In genomic region chr15:92648190-92648875, GRCh38 we compare ENCODE assay signal across 26 cellular contexts. TPM values are rescaled to one million over a fixed set of nuclear protein-coding genes. Genes with fewer than 3 reads are reported as not detected.
A peak's percentile ranks its signal among the peaks of the same experiment; 100 is the strongest.
DNase-seq lines count a peak whose midpoint lies in the region; ATAC-seq and TF ChIP-seq lines count a peak whose summit lies in the region.
"Had no signal": no experiment of that assay in that cellular context is flagged by ENCODE, and none has a peak within 500 bp of the region (broad histone marks: within the 10 kb centered on the region; RNA-seq: fewer than 3 reads in every experiment).

No MANE protein-coding gene starts in this region.

- H2AK5ac ChIP-seq in neuronal stem cell (ENCODE audit: low read depth, low read length), result no peak overlapping the region

- no peaks in the 10 kb centered on the region for H3K27me3 Mint-ChIP-seq in endodermal cell (ENCODE audit: insufficient read depth)
- H3K27me3 Mint-ChIP-seq in activated T-helper 17 cell treated with anti-CD3 and anti-CD28 coated beads, Interleukin-2, amount 50 U/mL, for 72 hours, result peaks cover 18% of the 10 kb centered on the region

- no peak overlapping the region for H4K91ac ChIP-seq in neuronal stem cell (ENCODE audit: low read depth, low read length, poor library complexity)

- no peak overlapping the region for H3K4me2 ChIP-seq in neuronal stem cell (ENCODE audit: insufficient read depth, low read length, poor library complexity, severe bottlenecking)

- H3K27me3 ChIP-seq in endodermal cell (ENCODE audit: control insufficient read depth, insufficient read depth, low read length, poor library complexity, severe bottlenecking) (no peaks in the 10 kb centered on the region), neuronal stem cell (ENCODE audit: control insufficient read depth in 3 of 3, insufficient read depth in 3 of 3, low read depth in 1 of 3, low read length in 3 of 3) (no peaks in the 10 kb centered on the region)
- H3K27me3 ChIP-seq: testis had no signal

- H3K9me3 Mint-ChIP-seq in endodermal cell, result no peaks in the 10 kb centered on the region
- peaks cover 4% of the 10 kb centered on the region for H3K9me3 Mint-ChIP-seq in activated T-helper 17 cell treated with anti-CD3 and anti-CD28 coated beads, Interleukin-2, amount 50 U/mL, for 72 hours
- H3K9me3 Mint-ChIP-seq: activated naive CD4-positive, alpha-beta T cell treated with anti-CD3 and anti-CD28 coated beads for 36 hours had no signal

- H3K36me3 ChIP-seq in endodermal cell (ENCODE audit: control insufficient read depth, insufficient read depth, low read length) (peaks cover 38% of the 10 kb centered on the region), neuronal stem cell (replicated peaks in 1 of 2; ENCODE audit: control insufficient read depth in 2 of 2, insufficient read depth in 2 of 2, low read length in 2 of 2) (no peaks in the 10 kb centered on the region)
- H3K36me3 ChIP-seq: HAP-1, SJSA1 had no signal

- H3K14ac ChIP-seq in neuronal stem cell (ENCODE audit: low read length), result no peak overlapping the region

- H3K4ac ChIP-seq in neuronal stem cell (ENCODE audit: low read length), result no peak overlapping the region

- no peak for ATAC-seq in activated T-helper 17 cell treated with anti-CD3 and anti-CD28 coated beads, Interleukin-2, amount 50 U/mL, for 72 hours (replicated peaks)
- ATAC-seq: foreskin keratinocyte; GM12878; naive thymus-derived CD4-positive, alpha-beta T cell; Panc1; stimulated activated effector memory CD8-positive, alpha-beta T cell treated with anti-CD3 and anti-CD28 coated beads, Interleukin-12 subunit alpha, Interleukin-12 subunit beta, amount 100 ng/mL, for 72 hours had no signal

- TF ChIP-seq CTCF in endodermal cell (conservative IDR thresholded peaks at IDR 0.05), result no peak

- H3K9me3 ChIP-seq in endodermal cell (ENCODE audit: control insufficient read depth, low read length) (peaks cover 9% of the 10 kb centered on the region), neuronal stem cell (replicated peaks in 1 of 2; ENCODE audit: control insufficient read depth in 2 of 2, insufficient read depth in 1 of 2, low read depth in 1 of 2, low read length in 2 of 2) (peaks cover 2 to 12% of the 10 kb centered on the region in 2 donors)
- H3K9me3 ChIP-seq: HAP-1, SJSA1, testis had no signal

- no peak overlapping the region for H2BK12ac ChIP-seq in neuronal stem cell (ENCODE audit: low read length)

- H3K4me3 ChIP-seq in endodermal cell (ENCODE audit: low read length) (peak overlapping the region; percentile 27), neuronal stem cell (ENCODE audit: low read length in 2 of 2) (no peak overlapping the region)
- H3K4me3 ChIP-seq: GM12878, HAP-1, SJSA1, testis had no signal

- WGBS in endodermal cell (ENCODE audit: insufficient coverage in 1 of 2, insufficient read length in 1 of 2), 2 experiments, result 14 to 40% methylated on average over 1 to 8 of the region's 8 CpGs
- no CpG with 5 or more reads among the region's 8 CpGs for WGBS in neuronal stem cell (ENCODE audit: extremely low coverage in 2 of 2, insufficient read length in 2 of 2, insufficient replicate concordance in 1 of 2), 2 donors

- H3K4me1 ChIP-seq in endodermal cell (ENCODE audit: control insufficient read depth, insufficient read depth, low read length) (peaks cover 29% of the 10 kb centered on the region), neuronal stem cell (ENCODE audit: control insufficient read depth in 2 of 2, insufficient read depth in 1 of 2, low read depth in 1 of 2, low read length in 2 of 2) (peaks cover 9 to 24% of the 10 kb centered on the region in 2 donors)
- H3K4me1 ChIP-seq: foreskin keratinocyte, SJSA1, testis had no signal

- no peak overlapping the region for H2BK15ac ChIP-seq in neuronal stem cell (ENCODE audit: low read length)

- H2BK120ac ChIP-seq in neuronal stem cell (ENCODE audit: low read depth, low read length), result no peak overlapping the region

- peak overlapping the region; percentile 59 for H3K27ac ChIP-seq in endodermal cell (ENCODE audit: low read depth, low read length)
- peak overlapping the region; percentile 68 for H3K27ac ChIP-seq in neuronal stem cell (replicated peaks; ENCODE audit: low read length)
- H3K27ac ChIP-seq: epithelial cell of prostate, foreskin keratinocyte, SJSA1, testis had no signal

- no peaks in the 10 kb centered on the region for H3K79me1 ChIP-seq in neuronal stem cell (ENCODE audit: low read depth, low read length)

- peak overlapping the region; percentile 24 for H3K18ac ChIP-seq in neuronal stem cell (ENCODE audit: low read length)

- H3K23ac ChIP-seq in neuronal stem cell (ENCODE audit: low read depth, low read length, poor library complexity), result no peak overlapping the region

- peak overlapping the region; percentile 50 for H3K9ac ChIP-seq in endodermal cell (ENCODE audit: extremely low read depth, low read length, poor library complexity, severe bottlenecking)
- no peak overlapping the region for H3K9ac ChIP-seq in neuronal stem cell (ENCODE audit: low read depth, low read length, poor library complexity)

- peak overlapping the region; percentile 98 for H3K27ac Mint-ChIP-seq in endodermal cell
- no peak overlapping the region for H3K27ac Mint-ChIP-seq in activated T-helper 17 cell treated with anti-CD3 and anti-CD28 coated beads, Interleukin-2, amount 50 U/mL, for 72 hours
- H3K27ac Mint-ChIP-seq: activated naive CD4-positive, alpha-beta T cell treated with anti-CD3 and anti-CD28 coated beads for 36 hours; naive thymus-derived CD4-positive, alpha-beta T cell; stimulated activated effector memory CD8-positive, alpha-beta T cell treated with anti-CD3 and anti-CD28 coated beads, Interleukin-12 subunit alpha, Interleukin-12 subunit beta, amount 100 ng/mL, for 72 hours had no signal

- DNase-seq in DMS53 (lab: John Stamatoyannopoulos, UW), result peak; percentile 75
- DNase-seq in NCI-H69 (lab: John Stamatoyannopoulos, UW), result peak; percentile 33
- peak; percentile 81 for DNase-seq in endodermal cell
- DNase-seq in neuronal stem cell (ENCODE audit: low spot score), result no peak
- no peak for DNase-seq in NCI-H524 (lab: John Stamatoyannopoulos, UW)
- DNase-seq in DMS 273 treated with DMSO at 0.1 percent for 48 hours (lab: John Stamatoyannopoulos, UW), result no peak
- no peak for DNase-seq in activated CD4-positive, alpha-beta T cell treated with anti-CD3 and anti-CD28 coated beads for 1 hour
- DNase-seq: activated CD4-positive, alpha-beta T cell treated with anti-CD3 and anti-CD28 coated beads, Interleukin-2, amount 50 U/mL, for 48 hours; activated naive CD4-positive, alpha-beta T cell treated with anti-CD3 and anti-CD28 coated beads for 36 hours; activated T-cell treated with anti-CD3 and anti-CD28 coated beads for 4 hours; amygdala; dermis blood vessel endothelial cell; DMS153; foreskin keratinocyte; mesenchymal stem cell; naive thymus-derived CD4-positive, alpha-beta T cell; NCI-H2171; posterior cingulate gyrus; testis had no signal

- H4K8ac ChIP-seq in neuronal stem cell (ENCODE audit: low read depth, low read length), result no peak overlapping the region

- peak overlapping the region; percentile 16 for H2AFZ ChIP-seq in neuronal stem cell (ENCODE audit: low read length)

- H3K36me3 Mint-ChIP-seq in endodermal cell (ENCODE audit: low read depth), result peaks cover 48% of the 10 kb centered on the region
- no peaks in the 10 kb centered on the region for H3K36me3 Mint-ChIP-seq in activated T-helper 17 cell treated with anti-CD3 and anti-CD28 coated beads, Interleukin-2, amount 50 U/mL, for 72 hours (ENCODE audit: low read depth)
- H3K36me3 Mint-ChIP-seq: stimulated activated effector memory CD8-positive, alpha-beta T cell treated with anti-CD3 and anti-CD28 coated beads, Interleukin-12 subunit alpha, Interleukin-12 subunit beta, amount 100 ng/mL, for 72 hours had no signal

- H3K4me3 Mint-ChIP-seq in endodermal cell, result peak overlapping the region; percentile 8
- H3K4me3 Mint-ChIP-seq in activated T-helper 17 cell treated with anti-CD3 and anti-CD28 coated beads, Interleukin-2, amount 50 U/mL, for 72 hours, result no peak overlapping the region
- H3K4me3 Mint-ChIP-seq: activated naive CD4-positive, alpha-beta T cell treated with anti-CD3 and anti-CD28 coated beads for 36 hours; naive thymus-derived CD4-positive, alpha-beta T cell; stimulated activated effector memory CD8-positive, alpha-beta T cell treated with anti-CD3 and anti-CD28 coated beads, Interleukin-12 subunit alpha, Interleukin-12 subunit beta, amount 100 ng/mL, for 72 hours had no signal

- peaks cover 83% of the 10 kb centered on the region for H3K4me1 Mint-ChIP-seq in endodermal cell
- H3K4me1 Mint-ChIP-seq in activated T-helper 17 cell treated with anti-CD3 and anti-CD28 coated beads, Interleukin-2, amount 50 U/mL, for 72 hours, result no peaks in the 10 kb centered on the region
- H3K4me1 Mint-ChIP-seq: stimulated activated effector memory CD8-positive, alpha-beta T cell treated with anti-CD3 and anti-CD28 coated beads, Interleukin-12 subunit alpha, Interleukin-12 subunit beta, amount 100 ng/mL, for 72 hours had no signal

- H2BK5ac ChIP-seq in neuronal stem cell (ENCODE audit: low read length), result no peak overlapping the region

RNA-seq across cellular contexts. Expression of gene FAM174B, which starts 7.2 kb away (rescaled TPM):
- total RNA-seq in endodermal cell, result 100 to 1,000 TPM in 1 of 2 donors, 10 to 100 TPM in 1; 66.0 to 105 TPM
- 22.2 TPM for polyA plus RNA-seq in endodermal cell (2013, experiment 1 of 2)
- 27.3 TPM for polyA plus RNA-seq in endodermal cell (2013, experiment 2 of 2)
- polyA plus RNA-seq in neuronal stem cell (2013, experiment 1 of 2), result 5.8 TPM
- polyA plus RNA-seq in neuronal stem cell (2013, experiment 2 of 2), result 5.7 TPM
- total RNA-seq in activated T-helper 17 cell treated with anti-CD3 and anti-CD28 coated beads, Interleukin-2, amount 50 U/mL, for 72 hours, result 1 to 10 TPM; 5.7 to 7.0 TPM

Comparison
In these comparisons a context has a peak if more than half of its experiments do, and no peak if none do; other contexts are left out.
1. DNase-seq: peak in DMS53 (single experiment), NCI-H69 (single experiment) and endodermal cell (single experiment); none in neuronal stem cell (single experiment), NCI-H524 (0 of 2), DMS 273 treated with DMSO at 0.1 percent for 48 hours (single experiment) and activated CD4-positive, alpha-beta T cell treated with anti-CD3 and anti-CD28 coated beads for 1 hour (single experiment).
2. RNA of gene FAM174B, which starts 7.2 kb away (total RNA-seq): 66.0 to 105 TPM in endodermal cell; 5.7 to 7.0 TPM in activated T-helper 17 cell treated with anti-CD3 and anti-CD28 coated beads, Interleukin-2, amount 50 U/mL, for 72 hours; every median in the first group is over 4 times any median in the second.